ENCODE assay signal across 9 cellular contexts in genomic region chrX:129876734-129877395, GRCh38. TPM values are rescaled to one million over a fixed set of nuclear protein-coding genes. Genes with fewer than 3 reads are reported as not detected.
DNase-seq lines count a peak whose midpoint lies in the region; ATAC-seq lines count a peak whose summit lies in the region.
"Had no signal": no experiment of that assay in that cellular context is flagged by ENCODE, and none has a peak within 500 bp of the region (broad histone marks: within the 10 kb centered on the region; RNA-seq: fewer than 3 reads in every experiment).

No MANE protein-coding gene starts in this region.

- in situ Hi-C loops in SK-MEL-5 (cut with HindIII; ENCODE audit: low pct_unique_long_range_greater_than_20kb, low sequenced_read_pairs): no loop called here
- in situ Hi-C loops in KBM-7 (cut with MboI; ENCODE audit: low pct_unique_long_range_greater_than_20kb, low sequenced_read_pairs): no loop called here

- ATAC-seq in GM21786 (IDR thresholded peaks at IDR 0.05; ENCODE audit: unreplicated experiment): no peak

- DNase-seq in DMS153 treated with DMSO at 0.1 percent for 48 hours (lab: John Stamatoyannopoulos, UW; ENCODE audit: unreplicated experiment) (peak; percentile 95), LHCN-M2 (ENCODE audit: low read depth) (peak; percentile 30), SK-MEL-5 (ENCODE audit: low read depth, low spot score) (peak; percentile 38), iris pigment epithelial cell (ENCODE audit: low read depth) (peak; percentile 61), RKO (ENCODE audit: low spot score) (no peak), KBM-7 (no peak)
- no peak for DNase-seq in activated CD4-positive, alpha-beta T cell treated with anti-CD3 and anti-CD28 coated beads, Interleukin-2, amount 50 U/mL, for 4 hours
- DNase-seq: stimulated activated CD4-positive, alpha-beta T cell treated with anti-CD3 and anti-CD28 coated beads, Interleukin-2, amount 100 ng/mL, for 48 hours had no signal

RNA-seq across cellular contexts. Expression of gene UTP14A, which starts 29.1 kb away (rescaled TPM):
- 28.0 and 31.0 TPM in 2 replicates for total RNA-seq in LHCN-M2 (2014; rRNA removed)
- 15.8 TPM for polyA plus RNA-seq in LHCN-M2 (2012)
- total RNA-seq in SK-MEL-5 (2014; rRNA removed; shearing (Covaris generic)): 53.5 and 54.5 TPM in 2 replicates
- 42.9 and 50.5 TPM in 2 replicates for polyA plus RNA-seq in SK-MEL-5 (2015; cell fraction: cytosol; rRNA removed)
- polyA plus RNA-seq in SK-MEL-5 (2015; cell fraction: nucleus; rRNA removed): 32.8 and 39.8 TPM in 2 replicates

RNA-seq across cellular contexts. Expression of gene ZDHHC9, which starts 33.2 kb away (rescaled TPM):
- 23.9 TPM in 2 replicates for total RNA-seq in LHCN-M2 (2014; rRNA removed)
- 18.3 TPM for polyA plus RNA-seq in LHCN-M2 (2012)
- total RNA-seq in SK-MEL-5 (2014; rRNA removed; shearing (Covaris generic)): 26.8 and 27.4 TPM in 2 replicates
- polyA plus RNA-seq in SK-MEL-5 (2015; cell fraction: cytosol; rRNA removed): 25.5 and 36.1 TPM in 2 replicates
- 11.8 and 13.3 TPM in 2 replicates for polyA plus RNA-seq in SK-MEL-5 (2015; cell fraction: nucleus; rRNA removed)

Comparison
In these comparisons a context has a peak if more than half of its experiments do, and no peak if none do; other contexts are left out.
1. DNase-seq: peak in DMS153 treated with DMSO at 0.1 percent for 48 hours (single experiment), LHCN-M2 (single experiment), SK-MEL-5 (single experiment) and iris pigment epithelial cell (single experiment); none in activated CD4-positive, alpha-beta T cell treated with anti-CD3 and anti-CD28 coated beads, Interleukin-2, amount 50 U/mL, for 4 hours (0 of 2), RKO (single experiment) and KBM-7 (single experiment).